ENCODE assay signal across 8 cellular contexts in genomic region chr1:178726545-178726944, GRCh38. TPM values are rescaled to one million over a fixed set of nuclear protein-coding genes. Genes with fewer than 3 reads are reported as not detected.
DNase-seq lines count a peak whose midpoint lies in the region; ATAC-seq and TF ChIP-seq lines count a peak whose summit lies in the region.

No MANE protein-coding gene starts in this region.

- CTCF ChIA-PET in HEK293 (lab: Yijun Ruan, JAX): interaction anchor here (0.6 to 1.5 kb wide), 7 partner anchors 41 to 1105 kb away, joined by 3 to 4 read pairs (median 4); no protein-coding TSS in a partner anchor

- H3K4me3 ChIP-seq in AG10803 (ENCODE audit: low read length) (peak overlapping the region; percentile 76), HEK293 (ENCODE audit: low read depth, low read length) (peak overlapping the region; percentile 89), brain microvascular endothelial cell (ENCODE audit: low read depth, low read length) (peak overlapping the region; percentile 76)

- no peak for ATAC-seq in naive B cell (ENCODE audit: low read depth in 2 of 2)
- no peak for ATAC-seq in HG03025 (IDR thresholded peaks at IDR 0.05; ENCODE audit: low FRiP score, unreplicated experiment)

- peaks cover 12% of the 10 kb centered on the region for H3K4me1 ChIP-seq in HEK293 (ENCODE audit: control insufficient read depth, insufficient read depth, low read length)

- no peaks in the 10 kb centered on the region for H3K9me3 ChIP-seq in HEK293 (ENCODE audit: control insufficient read depth, insufficient read depth, low read depth, low read length)

- no peak for DNase-seq in AG10803 (ENCODE audit: low read depth)
- DNase-seq in brain microvascular endothelial cell: no peak
- no peak for DNase-seq in naive B cell
- DNase-seq in HK-2 (ENCODE audit: unreplicated experiment): no peak
- no peak for DNase-seq in GM19238 (ENCODE audit: insufficient read length, low spot score)
- no peak for DNase-seq in HuH-7 (ENCODE audit: low spot score)

- peaks cover 19 to 30% of the 10 kb centered on the region in 2 donors for H3K36me3 Mint-ChIP-seq in naive B cell

- H3K4me1 Mint-ChIP-seq in naive B cell: peaks cover 32 to 66% (median 50%) of the 10 kb centered on the region in 3 donors

- in situ Hi-C loops in brain microvascular endothelial cell (cut with HindIII; ENCODE audit: low pct_ligation_motif_present, low sequenced_read_pairs): no loop called here

- H3K27me3 ChIP-seq in brain microvascular endothelial cell (replicated peaks): no peaks in the 10 kb centered on the region

- no peak for TF ChIP-seq CTCF in AG10803 (conservative IDR thresholded peaks at IDR 0.05; ENCODE audit: low read length)
- TF ChIP-seq CTCF in HEK293 (tag by site-specific recombination; IDR thresholded peaks at IDR 0.05): no peak
- TF ChIP-seq CTCF in brain microvascular endothelial cell (IDR thresholded peaks at IDR 0.05; ENCODE audit: low read depth, low read length, missing control alignments): no peak

- H3K27ac ChIP-seq in HEK293 (ENCODE audit: extremely low read depth, low read depth, low read length) (no peak overlapping the region), brain microvascular endothelial cell (no peak overlapping the region)

- H3K27ac Mint-ChIP-seq in naive B cell: peak overlapping the region; percentile 80 to 97 (median 94)

- POLR2A ChIA-PET in HEK293 (lab: Yijun Ruan, JAX): interaction anchor here (0.6 to 2.5 kb wide), 8 partner anchors 10 to 1544 kb away, joined by 3 to 6 read pairs (median 4); no protein-coding TSS in a partner anchor

- peaks cover 0 to 4% (median 0%) of the 10 kb centered on the region in 7 donors for H3K9me3 Mint-ChIP-seq in naive B cell

- peak overlapping the region; percentile 87 to 100 (median 96) for H3K4me3 Mint-ChIP-seq in naive B cell

- H3K36me3 ChIP-seq in HEK293 (ENCODE audit: control insufficient read depth in 2 of 2, insufficient read depth in 1 of 2, low read length in 2 of 2): no peaks in the 10 kb centered on the region
- H3K36me3 ChIP-seq in brain microvascular endothelial cell (replicated peaks): no peaks in the 10 kb centered on the region

- H3K27me3 Mint-ChIP-seq in naive B cell: no peaks in the 10 kb centered on the region

TF ChIP-seq in HEK293, 187 proteins besides CTCF, POLR2A, EP300 and RAD21:
- 0 out of 2 replicates have a peak, but pooled peaks have one; percentile 13 for TF ChIP-seq SP7 (tag by site-specific recombination; IDR thresholded peaks at IDR 0.05)
- no peak for TF ChIP-seq ZNF394 (tag by site-specific recombination; IDR thresholded peaks at IDR 0.05; ENCODE audit: borderline replicate concordance)
- TF ChIP-seq, protein P1, sequence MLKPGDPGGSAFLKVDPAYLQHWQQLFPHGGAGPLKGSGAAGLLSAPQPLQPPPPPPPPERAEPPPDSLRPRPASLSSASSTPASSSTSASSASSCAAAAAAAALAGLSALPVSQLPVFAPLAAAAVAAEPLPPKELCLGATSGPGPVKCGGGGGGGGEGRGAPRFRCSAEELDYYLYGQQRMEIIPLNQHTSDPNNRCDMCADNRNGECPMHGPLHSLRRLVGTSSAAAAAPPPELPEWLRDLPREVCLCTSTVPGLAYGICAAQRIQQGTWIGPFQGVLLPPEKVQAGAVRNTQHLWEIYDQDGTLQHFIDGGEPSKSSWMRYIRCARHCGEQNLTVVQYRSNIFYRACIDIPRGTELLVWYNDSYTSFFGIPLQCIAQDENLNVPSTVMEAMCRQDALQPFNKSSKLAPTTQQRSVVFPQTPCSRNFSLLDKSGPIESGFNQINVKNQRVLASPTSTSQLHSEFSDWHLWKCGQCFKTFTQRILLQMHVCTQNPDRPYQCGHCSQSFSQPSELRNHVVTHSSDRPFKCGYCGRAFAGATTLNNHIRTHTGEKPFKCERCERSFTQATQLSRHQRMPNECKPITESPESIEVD (tag by site-specific recombination; IDR thresholded peaks at IDR 0.05): peak; percentile 54
- TF ChIP-seq, protein P2, sequence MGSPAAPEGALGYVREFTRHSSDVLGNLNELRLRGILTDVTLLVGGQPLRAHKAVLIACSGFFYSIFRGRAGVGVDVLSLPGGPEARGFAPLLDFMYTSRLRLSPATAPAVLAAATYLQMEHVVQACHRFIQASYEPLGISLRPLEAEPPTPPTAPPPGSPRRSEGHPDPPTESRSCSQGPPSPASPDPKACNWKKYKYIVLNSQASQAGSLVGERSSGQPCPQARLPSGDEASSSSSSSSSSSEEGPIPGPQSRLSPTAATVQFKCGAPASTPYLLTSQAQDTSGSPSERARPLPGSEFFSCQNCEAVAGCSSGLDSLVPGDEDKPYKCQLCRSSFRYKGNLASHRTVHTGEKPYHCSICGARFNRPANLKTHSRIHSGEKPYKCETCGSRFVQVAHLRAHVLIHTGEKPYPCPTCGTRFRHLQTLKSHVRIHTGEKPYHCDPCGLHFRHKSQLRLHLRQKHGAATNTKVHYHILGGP (tag by site-specific recombination; IDR thresholded peaks at IDR 0.05): no peak

RNA-seq across cellular contexts. Expression of gene RALGPS2, which starts 1.5 kb away (rescaled TPM):
- polyA plus RNA-seq in naive B cell (ENCODE audit: low read depth in 6 of 6): 100 to 1,000 TPM in 5 of 6 donors, 10 to 100 TPM in 1; 90.9 to 349 (median 298) TPM
